ENCODE assay signal across 11 cellular contexts in the genomic region with DNA sequence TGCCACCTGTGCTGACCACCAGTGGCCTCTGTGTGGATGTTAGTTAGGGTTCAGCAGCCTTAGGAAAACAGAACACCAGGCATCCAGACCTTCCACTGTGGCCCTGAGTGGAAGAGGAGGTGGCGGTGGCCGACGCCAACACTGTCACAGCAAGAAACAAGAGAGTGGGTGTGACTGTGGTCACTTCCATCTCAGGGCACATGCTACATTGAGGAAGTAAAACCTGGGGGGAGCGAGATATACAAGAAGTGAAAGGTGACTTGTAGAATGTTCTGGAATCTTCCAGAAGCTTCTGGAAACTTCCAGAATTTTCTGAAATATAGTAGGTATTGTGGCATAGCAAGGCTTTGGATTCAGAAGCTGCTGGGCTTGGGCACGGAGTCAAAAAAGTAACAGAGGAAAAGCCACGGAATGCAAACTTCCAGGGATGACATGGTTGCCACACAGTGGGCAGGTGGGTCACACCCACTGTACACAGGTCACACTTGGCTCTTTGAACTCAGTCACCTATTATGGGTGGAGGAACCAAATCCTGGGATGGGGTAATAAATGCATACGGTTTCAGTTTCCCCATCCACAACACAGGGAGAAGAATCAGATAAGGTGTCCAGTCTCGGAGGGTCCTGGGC. TPM values are rescaled to one million over a fixed set of nuclear protein-coding genes. Genes with fewer than 3 reads are reported as not detected.
DNase-seq lines count a peak whose midpoint lies in the region; ATAC-seq, FAIRE-seq and TF ChIP-seq lines count a peak whose summit lies in the region.
"Had no signal": no experiment of that assay in that cellular context is flagged by ENCODE, and none has a peak within 500 bp of the region (broad histone marks: within the 10 kb centered on the region; RNA-seq: fewer than 3 reads in every experiment).

No MANE protein-coding gene starts in this region.

- TF ChIP-seq POLR2A in GM12878 (IDR thresholded peaks at IDR 0.05; ENCODE audit: low read depth, low read length): no peak

- H2AFZ ChIP-seq in GM12878 (ENCODE audit: control insufficient read depth, low read depth, low read length): no peak overlapping the region

- TF ChIP-seq RAD21 in GM12878 (IDR thresholded peaks at IDR 0.05; ENCODE audit: insufficient read depth, low read depth, low read length): no peak

- no peaks in the 10 kb centered on the region for H3K27me3 Mint-ChIP-seq in activated naive CD4-positive, alpha-beta T cell treated with anti-CD3 and anti-CD28 coated beads for 36 hours (ENCODE audit: low read depth)
- peaks cover 2% of the 10 kb centered on the region for H3K27me3 Mint-ChIP-seq in Caco-2 (ENCODE audit: insufficient read depth, unreplicated experiment)
- H3K27me3 Mint-ChIP-seq: activated naive CD8-positive, alpha-beta T cell treated with anti-CD3 and anti-CD28 coated beads, Interleukin-2, amount 10 ng/mL, durations not matched to agents 7 days and 5 days had no signal

- 43% methylated on average over 8 of the region's 8 CpGs for WGBS in GM12878 (ENCODE audit: insufficient coverage, insufficient replicate concordance, low lambda C conversion rate, missing lambda C conversion rate)
- 59 to 64% (median 61%) methylated on average over 8 of the region's 8 CpGs for WGBS in small intestine, 3 donors

- no peak overlapping the region; the same call in 1 of the 2 replicates for H3K4me3 ChIP-seq in GM12878
- no peak overlapping the region for H3K4me3 ChIP-seq in upper lobe of right lung
- no peak overlapping the region for H3K4me3 ChIP-seq in small intestine (ENCODE audit: low read depth in 1 of 2, low read length in 2 of 2)
- no peak overlapping the region for H3K4me3 ChIP-seq in Caco-2 (ENCODE audit: low read depth, low read length)

- no peaks in the 10 kb centered on the region for H3K36me3 Mint-ChIP-seq in activated naive CD4-positive, alpha-beta T cell treated with anti-CD3 and anti-CD28 coated beads, Interleukin-2, amount 50 U/mL, for 72 hours
- H3K36me3 Mint-ChIP-seq in activated naive CD4-positive, alpha-beta T cell treated with anti-CD3 and anti-CD28 coated beads for 36 hours (ENCODE audit: low read depth): peaks cover 2% of the 10 kb centered on the region
- H3K36me3 Mint-ChIP-seq in Caco-2 (ENCODE audit: insufficient read depth, unreplicated experiment): no peaks in the 10 kb centered on the region
- H3K36me3 Mint-ChIP-seq: activated naive CD8-positive, alpha-beta T cell treated with anti-CD3 and anti-CD28 coated beads, Interleukin-2, amount 10 ng/mL, durations not matched to agents 7 days and 5 days had no signal

- H3K9me3 ChIP-seq in GM12878 (replicated peaks; ENCODE audit: control insufficient read depth, insufficient read depth, low read length) (peaks cover 5% of the 10 kb centered on the region; the same call in 2 of the 3 replicates), upper lobe of right lung (no peaks in the 10 kb centered on the region), small intestine (ENCODE audit: control insufficient read depth, low read depth) (no peaks in the 10 kb centered on the region), Caco-2 (no peaks in the 10 kb centered on the region)

- H3K4me1 ChIP-seq in GM12878 (ENCODE audit: control insufficient read depth, insufficient read depth, low read length): peaks cover 36% of the 10 kb centered on the region
- no peaks in the 10 kb centered on the region for H3K4me1 ChIP-seq in upper lobe of right lung
- H3K4me1 ChIP-seq in small intestine (ENCODE audit: control insufficient read depth in 2 of 2, insufficient read depth in 1 of 2, low read depth in 1 of 2, low read length in 1 of 2): no peaks in the 10 kb centered on the region
- H3K4me1 ChIP-seq in Caco-2: no peaks in the 10 kb centered on the region

- peaks cover 4% of the 10 kb centered on the region for H3K79me2 ChIP-seq in GM12878 (ENCODE audit: control insufficient read depth, insufficient read depth, low read length)

- no peak overlapping the region for H3K4me3 Mint-ChIP-seq in activated naive CD4-positive, alpha-beta T cell treated with anti-CD3 and anti-CD28 coated beads for 36 hours
- H3K4me3 Mint-ChIP-seq in Caco-2 (ENCODE audit: unreplicated experiment): no peak overlapping the region
- H3K4me3 Mint-ChIP-seq: activated naive CD8-positive, alpha-beta T cell treated with anti-CD3 and anti-CD28 coated beads, Interleukin-2, amount 10 ng/mL, durations not matched to agents 7 days and 5 days had no signal

- no peaks in the 10 kb centered on the region for H3K4me1 Mint-ChIP-seq in activated naive CD4-positive, alpha-beta T cell treated with anti-CD3 and anti-CD28 coated beads for 36 hours (ENCODE audit: low read depth)
- H3K4me1 Mint-ChIP-seq in Caco-2 (ENCODE audit: low read depth, unreplicated experiment): no peaks in the 10 kb centered on the region
- H3K4me1 Mint-ChIP-seq: activated naive CD8-positive, alpha-beta T cell treated with anti-CD3 and anti-CD28 coated beads, Interleukin-2, amount 10 ng/mL, durations not matched to agents 7 days and 5 days had no signal

- H4K20me1 ChIP-seq in GM12878 (ENCODE audit: control insufficient read depth, insufficient read depth): no peaks in the 10 kb centered on the region

- no peak for ATAC-seq in activated naive CD4-positive, alpha-beta T cell treated with anti-CD3 and anti-CD28 coated beads, Interleukin-2, amount 50 U/mL, for 72 hours
- ATAC-seq in HG03097 (IDR thresholded peaks at IDR 0.05; ENCODE audit: low FRiP score, unreplicated experiment): peak; percentile 46
- ATAC-seq in GM12878: peak; percentile 58
- peak; percentile 86 for ATAC-seq in upper lobe of right lung

- FAIRE-seq in GM12878 (lab: Jason Lieb, UNC): peak; percentile 84
- no peak for FAIRE-seq in small intestine (lab: Jason Lieb, UNC)

- H3K36me3 ChIP-seq in GM12878 (ENCODE audit: control insufficient read depth in 2 of 2, insufficient read depth in 2 of 2, low read length in 1 of 2) (peaks cover 0 to 8% of the 10 kb centered on the region in 2 experiments; a peak in 1 of 4 replicates), upper lobe of right lung (no peaks in the 10 kb centered on the region), small intestine (ENCODE audit: control insufficient read depth in 2 of 2, insufficient read depth in 2 of 2, low read length in 2 of 2) (no peaks in the 10 kb centered on the region), Caco-2 (ENCODE audit: control insufficient read depth, insufficient read depth, low read length) (no peaks in the 10 kb centered on the region)

- RAD21 ChIA-PET in GM12878 (lab: Charles Lee; ENCODE audit: unreplicated experiment): interaction anchor here (1.0 kb wide), 1 partner anchor 20 kb away, joined by 4 read pairs; no protein-coding TSS in a partner anchor

- H3K4me2 ChIP-seq in GM12878 (ENCODE audit: control insufficient read depth, insufficient read depth): no peak overlapping the region

- SMC1A ChIA-PET in GM12878 (lab: Charles Lee; ENCODE audit: uncharacterized antibody, unreplicated experiment): interaction anchor here (1.0 kb wide), 1 partner anchor 16 kb away, joined by 3 read pairs; no protein-coding TSS in a partner anchor

- H3K27me3 ChIP-seq in GM12878 (replicated peaks in 1 of 2; ENCODE audit: control insufficient read depth in 2 of 2, insufficient read depth in 2 of 2, low read length in 1 of 2) (no peaks in the 10 kb centered on the region), upper lobe of right lung (no peaks in the 10 kb centered on the region), small intestine (ENCODE audit: control insufficient read depth in 2 of 2, insufficient read depth in 2 of 2, low read length in 2 of 2) (no peaks in the 10 kb centered on the region), Caco-2 (replicated peaks; ENCODE audit: control insufficient read depth, insufficient read depth, low read length) (no peaks in the 10 kb centered on the region)

- H3K9ac ChIP-seq in GM12878 (ENCODE audit: control insufficient read depth, insufficient read depth, low read length): no peak overlapping the region

- peak overlapping the region; percentile 28 to 92 for H3K27ac Mint-ChIP-seq in activated naive CD4-positive, alpha-beta T cell treated with anti-CD3 and anti-CD28 coated beads, Interleukin-2, amount 50 U/mL, for 72 hours
- H3K27ac Mint-ChIP-seq in activated naive CD4-positive, alpha-beta T cell treated with anti-CD3 and anti-CD28 coated beads for 36 hours: no peak overlapping the region
- no peak overlapping the region for H3K27ac Mint-ChIP-seq in Caco-2 (ENCODE audit: unreplicated experiment)
- H3K27ac Mint-ChIP-seq: activated naive CD8-positive, alpha-beta T cell treated with anti-CD3 and anti-CD28 coated beads, Interleukin-2, amount 10 ng/mL, durations not matched to agents 7 days and 5 days had no signal

- TF ChIP-seq CTCF in GM12878 (IDR thresholded peaks at IDR 0.05 in 2 of 3, conservative IDR thresholded peaks at IDR 0.05 in 1 of 3; ENCODE audit: control insufficient read depth in 2 of 3, extremely low read depth in 1 of 3, insufficient read depth in 1 of 3, low read depth in 3 of 3, low read length in 3 of 3): no peak
- TF ChIP-seq CTCF in upper lobe of right lung (IDR thresholded peaks at IDR 0.05): no peak
- TF ChIP-seq CTCF in Caco-2 (IDR thresholded peaks at IDR 0.05; ENCODE audit: insufficient read depth in 1 of 2, low read depth in 1 of 2, low read length in 1 of 2, severe bottlenecking in 1 of 2, unreplicated experiment in 1 of 2): no peak

- peak; percentile 57 to 100; a peak in 2 of 4 replicates for TF ChIP-seq EP300 in GM12878 (IDR thresholded peaks at IDR 0.05; ENCODE audit: borderline replicate concordance in 1 of 2, control insufficient read depth in 1 of 2, low read depth in 2 of 2, low read length in 2 of 2)

- intact Hi-C loops in activated naive CD4-positive, alpha-beta T cell treated with anti-CD3 and anti-CD28 coated beads for 36 hours (cut with micrococcal nuclease): no loop called here
- intact Hi-C loops in GM12878 (cut with micrococcal nuclease; ENCODE audit: unreplicated experiment) (no loop called here), upper lobe of right lung (cut with DNase I) (no loop called here), Caco-2 (cut with micrococcal nuclease; ENCODE audit: unreplicated experiment) (no loop called here)

- POLR2A ChIA-PET in GM12878 (lab: Charles Lee): no interaction called here
- POLR2A ChIA-PET in Caco-2 (lab: Charles Lee): no interaction called here

- no peak for DNase-seq in activated naive CD4-positive, alpha-beta T cell treated with anti-CD3 and anti-CD28 coated beads, Interleukin-2, amount 50 U/mL, for 72 hours (ENCODE audit: low spot score in 2 of 2)
- DNase-seq in activated naive CD4-positive, alpha-beta T cell treated with anti-CD3 and anti-CD28 coated beads for 36 hours: no peak
- DNase-seq in GM12878 (ENCODE audit: low read depth, low spot score): no peak
- no peak for DNase-seq in upper lobe of right lung
- DNase-seq in small intestine: no peak
- no peak for DNase-seq in Caco-2
- DNase-seq in AG20443 (ENCODE audit: low spot score): no peak
- DNase-seq: activated naive CD8-positive, alpha-beta T cell treated with anti-CD3 and anti-CD28 coated beads, Interleukin-2, amount 10 ng/mL, durations not matched to agents 7 days and 5 days; KG1 had no signal

- no TSS peak for BruUV-seq in GM12878 (replicated peaks; lab: Mats Ljungman, UMichigan)
- BruUV-seq in Caco-2 (replicated peaks; lab: Mats Ljungman, UMichigan): no TSS peak

- CTCF ChIA-PET in activated naive CD4-positive, alpha-beta T cell treated with anti-CD3 and anti-CD28 coated beads for 36 hours (lab: Charles Lee): interaction anchor here (0.5 kb wide), 1 partner anchor 23 kb away, joined by 3 read pairs; no protein-coding TSS in a partner anchor
- CTCF ChIA-PET in GM12878 (lab: Yijun Ruan, JAX): no interaction called here
- CTCF ChIA-PET in Caco-2 (lab: Charles Lee): no interaction called here

- in situ Hi-C loops in GM12878 (cut with MboI): no loop called here

- H3K9me3 Mint-ChIP-seq in activated naive CD4-positive, alpha-beta T cell treated with anti-CD3 and anti-CD28 coated beads, Interleukin-2, amount 50 U/mL, for 72 hours: peaks cover 6 to 11% of the 10 kb centered on the region in 2 donors
- peaks cover 6% of the 10 kb centered on the region for H3K9me3 Mint-ChIP-seq in activated naive CD4-positive, alpha-beta T cell treated with anti-CD3 and anti-CD28 coated beads for 36 hours
- no peaks in the 10 kb centered on the region for H3K9me3 Mint-ChIP-seq in Caco-2 (ENCODE audit: unreplicated experiment)

- H3K27ac ChIP-seq in GM12878 (ENCODE audit: control insufficient read depth, insufficient read depth): peak overlapping the region; percentile 17; the same call in 1 of the 2 replicates
- H3K27ac ChIP-seq in upper lobe of right lung: no peak overlapping the region
- peak overlapping the region in 1 of 2 donors; percentile 18 for H3K27ac ChIP-seq in small intestine (ENCODE audit: low read depth in 1 of 2, low read length in 1 of 2)
- H3K27ac ChIP-seq: VCaP had no signal

RNA-seq across cellular contexts. Expression of a gene that starts 24.3 kb away (rescaled TPM):
- total RNA-seq in activated naive CD4-positive, alpha-beta T cell treated with anti-CD3 and anti-CD28 coated beads, Interleukin-2, amount 50 U/mL, for 72 hours: under 1 TPM; 0.30 to 0.84 TPM
- total RNA-seq in activated naive CD4-positive, alpha-beta T cell treated with anti-CD3 and anti-CD28 coated beads for 36 hours: 1 to 10 TPM in 1 of 2 experiments, under 1 TPM in 1; 0.74 to 1.1 TPM
- total RNA-seq in GM12878 (2013; cell fraction: nucleolus; rRNA removed): 10.3 TPM in 2 replicates
- total RNA-seq in GM12878 (2014; rRNA removed) (2.7 and 3.8 TPM in 2 replicates), GM12878 (2014; rRNA removed; fragmentation: Illumina TruSeq; extraction: Trizol) (5.3 and 5.4 TPM in 2 replicates), GM12878 (2021) (13.6 and 14.0 TPM in 2 replicates), upper lobe of right lung (5.5 TPM), Caco-2 (2022) (0.28 and 0.43 TPM in 2 replicates)
- polyA plus RNA-seq in GM12878 (2011; ENCODE audit: low read depth): 12.7 TPM
- polyA plus RNA-seq in GM12878 (2011; rRNA removed) (1.8 and 1.9 TPM in 2 replicates), GM12878 (2014; fragmentation: Illumina TruSeq; extraction: Trizol) (6.9 and 7.8 TPM in 2 replicates), GM12878 (2014; fragmentation: Nextera tagmentation; extraction: Ambion mirVana) (1 to 10 TPM; 3.7 to 5.1 TPM), GM12878 (2014; rRNA removed) (11.7 and 13.4 TPM in 2 replicates), GM12878 (2016; fragmentation: Nextera tagmentation; extraction: Ambion mirVana) (10 to 100 TPM in 1 of 2 experiments, 1 to 10 TPM in 1; 9.8 to 10.6 TPM), small intestine (1 to 10 TPM in 2 of 3 donors, not detected in 1; 2.6 to 3.5 TPM)
- polyA plus RNA-seq in GM12878 (2011; cell fraction: cytosol; rRNA removed): 2.0 and 2.1 TPM in 2 replicates
- polyA plus RNA-seq in GM12878 (2011; cell fraction: nucleus; rRNA removed): 2.8 and 3.7 TPM in 2 replicates
- 24.5 and 28.2 TPM in 2 replicates for polyA plus RNA-seq in GM12878 (2012)
- 0.29 and 0.57 TPM in 2 replicates for polyA minus RNA-seq in GM12878 (2011; rRNA and poly(A)+ RNA removed)
- polyA minus RNA-seq in GM12878 (2011; cell fraction: cytosol; rRNA and poly(A)+ RNA removed): 0.31 and 0.40 TPM in 2 replicates
- polyA minus RNA-seq in GM12878 (2011; cell fraction: nucleus; rRNA and poly(A)+ RNA removed): 0.29 and 0.60 TPM in 2 replicates

RNA-seq across cellular contexts. Expression of a gene that starts 43.0 kb away (rescaled TPM):
- under 1 TPM; 0.11 to 0.72 TPM for total RNA-seq in activated naive CD4-positive, alpha-beta T cell treated with anti-CD3 and anti-CD28 coated beads, Interleukin-2, amount 50 U/mL, for 72 hours
- under 1 TPM; 0.07 to 0.24 TPM for total RNA-seq in activated naive CD4-positive, alpha-beta T cell treated with anti-CD3 and anti-CD28 coated beads for 36 hours
- 0.39 and 1.0 TPM in 2 replicates for total RNA-seq in GM12878 (2013; cell fraction: nucleolus; rRNA removed)
- total RNA-seq in GM12878 (2014; rRNA removed) (not detected in 2 replicates), GM12878 (2014; rRNA removed; fragmentation: Illumina TruSeq; extraction: Trizol) (0.09 TPM in 1 of 2 replicates, not detected in the other), GM12878 (2021) (0.18 and 0.48 TPM in 2 replicates), upper lobe of right lung (1.8 TPM), Caco-2 (2022) (2.3 TPM in 2 replicates)
- polyA plus RNA-seq in GM12878 (2011; ENCODE audit: low read depth): 0.38 TPM
- polyA plus RNA-seq in GM12878 (2011; rRNA removed) (0.03 and 0.05 TPM in 2 replicates), GM12878 (2014; fragmentation: Illumina TruSeq; extraction: Trizol) (0.07 TPM in 1 of 2 replicates, not detected in the other), GM12878 (2014; fragmentation: Nextera tagmentation; extraction: Ambion mirVana) (not detected), GM12878 (2014; rRNA removed) (0.08 TPM in 1 of 2 replicates, not detected in the other), GM12878 (2016; fragmentation: Nextera tagmentation; extraction: Ambion mirVana) (under 1 TPM; 0.04 to 0.13 TPM), small intestine (1 to 10 TPM in 2 of 3 donors, not detected in 1; 1.6 to 3.0 TPM)
- not detected in 2 replicates for polyA plus RNA-seq in GM12878 (2011; cell fraction: cytosol; rRNA removed)
- polyA plus RNA-seq in GM12878 (2011; cell fraction: nucleus; rRNA removed): 0.10 TPM in 1 of 2 replicates, not detected in the other
- polyA plus RNA-seq in GM12878 (2012): 0.34 and 0.57 TPM in 2 replicates
- 0.15 TPM in 1 of 2 replicates, not detected in the other for polyA minus RNA-seq in GM12878 (2011; rRNA and poly(A)+ RNA removed)
- polyA minus RNA-seq in GM12878 (2011; cell fraction: cytosol; rRNA and poly(A)+ RNA removed): not detected in 2 replicates
- polyA minus RNA-seq in GM12878 (2011; cell fraction: nucleus; rRNA and poly(A)+ RNA removed): not detected in 2 replicates
- total RNA-seq: activated naive CD8-positive, alpha-beta T cell treated with anti-CD3 and anti-CD28 coated beads, Interleukin-2, amount 10 ng/mL, durations not matched to agents 7 days and 5 days had no signal

Comparison
In these comparisons a context has a peak if more than half of its experiments do, and no peak if none do; other contexts are left out.
1. H3K27ac Mint-ChIP-seq: peak in activated naive CD4-positive, alpha-beta T cell treated with anti-CD3 and anti-CD28 coated beads, Interleukin-2, amount 50 U/mL, for 72 hours (2 of 2); none in activated naive CD4-positive, alpha-beta T cell treated with anti-CD3 and anti-CD28 coated beads for 36 hours (single experiment) and Caco-2 (single experiment).
2. ATAC-seq: peak in HG03097 (single experiment), GM12878 (single experiment) and upper lobe of right lung (single experiment); none in activated naive CD4-positive, alpha-beta T cell treated with anti-CD3 and anti-CD28 coated beads, Interleukin-2, amount 50 U/mL, for 72 hours (0 of 2).